ENCODE assay signal across 8 cellular contexts in genomic region chr2:120346034-120346666, GRCh38. TPM values are rescaled to one million over a fixed set of nuclear protein-coding genes. Genes with fewer than 3 reads are reported as not detected.
A peak's percentile ranks its signal among the peaks of the same experiment; 100 is the strongest.
DNase-seq lines count a peak whose midpoint lies in the region; ATAC-seq and TF ChIP-seq lines count a peak whose summit lies in the region.

INHBB (plus strand) TSS chr2:120346136; CDS start chr2:120346189, 53 bp downstream.

- peaks cover 97% of the 10 kb centered on the region for H3K27me3 ChIP-seq in GM23338 (ENCODE audit: insufficient read depth)

- no peak within 1 kb of the TSS for H3K27ac Mint-ChIP-seq in GM23338
- peak within 1 kb of the TSS; percentile 80 for H3K27ac Mint-ChIP-seq in progenitor cell of endocrine pancreas

- 0 out of 2 replicates have a peak, but pooled peaks cover 8% of the 10 kb centered on the region for H4K20me1 ChIP-seq in GM23338 (replicated peaks; ENCODE audit: insufficient read depth)

- H3K79me2 ChIP-seq in GM23338 (replicated peaks; ENCODE audit: insufficient read depth) = no peaks in the 10 kb centered on the region

- H3F3A ChIP-seq in GM23338 (replicated peaks; ENCODE audit: low read depth) = peaks cover 8% of the 10 kb centered on the region; the same call in 1 of the 2 replicates

- H3K9me2 ChIP-seq in GM23338 (ENCODE audit: insufficient read depth) = no peaks in the 10 kb centered on the region

- no peaks in the 10 kb centered on the region for H3K36me3 Mint-ChIP-seq in GM23338 (ENCODE audit: low read depth)
- H3K36me3 Mint-ChIP-seq in progenitor cell of endocrine pancreas (ENCODE audit: insufficient read depth) = no peaks in the 10 kb centered on the region

- H3K9ac ChIP-seq in SK-N-MC (ENCODE audit: insufficient read length) = no peak within 1 kb of the TSS

- H3K4me3 ChIP-seq in GM23338 (peak within 1 kb of the TSS; percentile 52), SK-N-MC (peak within 1 kb of the TSS; percentile 58), fibroblast of villous mesenchyme (ENCODE audit: low read depth, low read length) (peak within 1 kb of the TSS; percentile 35)

- peak; percentile 0; the same call in 2 of the 3 replicates for ATAC-seq in GM23338
- ATAC-seq in HG03175 (IDR thresholded peaks at IDR 0.05; ENCODE audit: unreplicated experiment) = no peak
- no peak for ATAC-seq in GM21381 (IDR thresholded peaks at IDR 0.05; ENCODE audit: unreplicated experiment)

- H3K4me3 Mint-ChIP-seq in GM23338 (peak within 1 kb of the TSS; percentile 70), progenitor cell of endocrine pancreas (ENCODE audit: low read depth) (peak within 1 kb of the TSS; percentile 62)

- H2AFZ ChIP-seq in GM23338 = peak within 1 kb of the TSS; percentile 89

- TF ChIP-seq CTCF in GM23338 (conservative IDR thresholded peaks at IDR 0.05; ENCODE audit: low read depth in 2 of 2) (no peak), fibroblast of villous mesenchyme (IDR thresholded peaks at IDR 0.05; ENCODE audit: insufficient read depth, low read depth, low read length) (no peak), progenitor cell of endocrine pancreas (IDR thresholded peaks at IDR 0.05; ENCODE audit: unreplicated experiment) (no peak)

- DNase-seq in GM23338 (ENCODE audit: low spot score) (peak; percentile 46), SK-N-MC (ENCODE audit: low read depth, low spot score) (no peak), fibroblast of villous mesenchyme (ENCODE audit: low read depth) (no peak), progenitor cell of endocrine pancreas (ENCODE audit: low spot score, unreplicated experiment) (no peak), NCI-H446 treated with DMSO at 0.1 percent for 48 hours (lab: John Stamatoyannopoulos, UW) (no peak), Kasumi-1 (lab: John Stamatoyannopoulos, UW) (no peak)

- H3K4me1 ChIP-seq in GM23338 (ENCODE audit: insufficient read depth) = peaks cover 29% of the 10 kb centered on the region

- H3K9me3 Mint-ChIP-seq in GM23338 = no peaks in the 10 kb centered on the region; the same call in 2 of the 3 replicates
- no peaks in the 10 kb centered on the region for H3K9me3 Mint-ChIP-seq in progenitor cell of endocrine pancreas (ENCODE audit: low read depth)

- peak within 1 kb of the TSS; percentile 82 for H3K4me2 ChIP-seq in GM23338

- H3K27ac ChIP-seq in GM23338 (ENCODE audit: low read depth) (no peak within 1 kb of the TSS), SK-N-MC (no peak within 1 kb of the TSS)

- H3K4me1 Mint-ChIP-seq in GM23338 (peaks cover 36% of the 10 kb centered on the region), progenitor cell of endocrine pancreas (ENCODE audit: low read depth) (peaks cover 14% of the 10 kb centered on the region)

- no peaks in the 10 kb centered on the region for H3K9me3 ChIP-seq in SK-N-MC (ENCODE audit: low read depth, low read length)

- peaks cover 79% of the 10 kb centered on the region for H3K27me3 Mint-ChIP-seq in GM23338 (ENCODE audit: insufficient read depth, low read depth, poor library complexity)
- peaks cover 65% of the 10 kb centered on the region for H3K27me3 Mint-ChIP-seq in progenitor cell of endocrine pancreas

- H3K36me3 ChIP-seq in GM23338 (ENCODE audit: insufficient read depth) (no peaks in the 10 kb centered on the region), SK-N-MC (ENCODE audit: insufficient read depth, low read length) (no peaks in the 10 kb centered on the region)

TF ChIP-seq in GM23338, 12 proteins besides CTCF, POLR2A, EP300 and RAD21:
- TF ChIP-seq CREB1 (CRISPR knock-in tag; IDR thresholded peaks at IDR 0.05; ENCODE audit: low read depth) = no peak
- TF ChIP-seq EZH2phosphoT487 (IDR thresholded peaks at IDR 0.05; ENCODE audit: unreplicated experiment) = peak; percentile 89
TF ChIP-seq in GM23338: peak in this region for 1.

RNA-seq across cellular contexts. Expression of gene INHBB, which starts in this region (rescaled TPM):
- 0.16 and 0.21 TPM in 2 replicates for total RNA-seq in GM23338 (2014; rRNA removed; shearing (Covaris generic))
- 0.16 TPM in 1 of 2 replicates, not detected in the other for polyA plus RNA-seq in GM23338 (2016; fragmentation: Nextera tagmentation; extraction: Ambion mirVana)
- total RNA-seq in fibroblast of villous mesenchyme = under 0.01 TPM in 2 replicates
- 0.16 TPM in 1 of 2 replicates, not detected in the other for total RNA-seq in progenitor cell of endocrine pancreas

Comparison
In these comparisons a context has a peak if more than half of its experiments do, and no peak if none do; other contexts are left out.
1. Peak in DNase-seq, ATAC-seq, H3K4me3 ChIP-seq and H3K4me2 ChIP-seq in GM23338; RNA of the gene not detected or under 1 TPM.